Comparison of ENCODE assay signal across 9 cellular contexts in the genomic region with DNA sequence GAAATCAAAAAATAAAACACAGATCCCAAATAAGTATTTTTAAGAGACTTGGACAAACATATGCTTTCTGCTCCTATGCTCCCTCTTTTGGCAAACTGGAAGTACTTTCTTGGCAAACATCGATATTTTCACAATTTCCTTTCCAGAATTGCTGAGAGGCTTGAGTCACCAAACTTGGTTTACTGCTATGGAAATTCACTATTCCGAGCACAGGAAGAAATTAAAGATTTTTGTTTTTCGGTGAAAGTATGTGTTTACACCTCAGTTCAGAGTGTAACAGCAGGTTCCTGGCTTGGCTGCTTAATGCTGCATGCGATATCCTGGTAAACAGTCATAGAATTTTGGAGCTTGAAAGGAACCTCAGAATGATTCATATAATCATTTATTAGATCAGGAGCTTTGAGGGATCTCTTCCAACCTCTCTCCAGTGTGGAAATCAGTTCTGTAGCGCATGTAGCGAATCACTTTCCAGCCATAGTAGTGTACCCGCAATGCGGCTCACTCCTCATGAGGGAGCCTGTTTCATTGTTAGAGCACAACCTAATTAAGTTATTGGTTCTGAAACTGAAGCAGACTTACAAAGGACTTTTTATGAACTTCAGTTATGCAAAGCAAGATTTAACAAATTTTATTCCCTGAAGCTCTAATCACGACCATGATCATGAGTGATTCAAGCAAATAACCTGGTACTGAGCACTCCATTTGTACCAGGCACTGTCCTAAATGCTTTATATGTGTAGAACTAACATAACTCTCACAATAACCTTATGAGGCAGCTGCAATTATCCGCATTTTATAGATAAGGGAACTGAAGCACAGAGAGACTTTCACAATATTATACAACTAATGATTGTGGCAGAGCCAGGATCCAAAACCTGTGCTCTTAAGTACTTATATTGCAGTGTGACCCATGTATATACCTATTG. TPM values are rescaled to one million over a fixed set of nuclear protein-coding genes. Genes with fewer than 3 reads are reported as not detected.
A peak's percentile ranks its signal among the peaks of the same experiment; 100 is the strongest.
DNase-seq lines count a peak whose midpoint lies in the region; ATAC-seq and TF ChIP-seq lines count a peak whose summit lies in the region.
"Had no signal": no experiment of that assay in that cellular context is flagged by ENCODE, and none has a peak within 500 bp of the region (broad histone marks: within the 10 kb centered on the region; RNA-seq: fewer than 3 reads in every experiment).

No MANE protein-coding gene starts in this region.

- H2AFZ ChIP-seq in parathyroid adenoma: no peak overlapping the region

- no peaks in the 10 kb centered on the region for H3K9me3 Mint-ChIP-seq in activated T-helper 1 cell treated with anti-CD3 and anti-CD28 coated beads, Interleukin-12 subunit alpha, Interleukin-12 subunit beta, Interleukin-2, Interleukin-4 antibody, amounts not matched to agents 30 ng/mL and 10 ng/mL and 1 ng/mL, durations not matched to agents 14 hours and 24 hours and 36 hours
- H3K9me3 Mint-ChIP-seq: T-helper 1 cell treated with Interleukin-12 subunit alpha and Interleukin-12 subunit beta and Interleukin-4 antibody, amounts not matched to agents 30 μg/mL and 1 μg/mL, for 36 hours had no signal

- H3K9me3 ChIP-seq in HAP-1: no peaks in the 10 kb centered on the region
- H3K9me3 ChIP-seq in parathyroid adenoma (ENCODE audit: control insufficient read depth, low read length): no peaks in the 10 kb centered on the region

- in situ Hi-C loops in HAP-1 (cut with MboI; ENCODE audit: low sequenced_read_pairs): no loop called here

- no peaks in the 10 kb centered on the region for H3K36me3 Mint-ChIP-seq in activated T-helper 1 cell treated with anti-CD3 and anti-CD28 coated beads, Interleukin-12 subunit alpha, Interleukin-12 subunit beta, Interleukin-2, Interleukin-4 antibody, amounts not matched to agents 30 ng/mL and 10 ng/mL and 1 ng/mL, durations not matched to agents 14 hours and 24 hours and 36 hours (ENCODE audit: low read depth)

- no peaks in the 10 kb centered on the region for H3K36me3 ChIP-seq in HAP-1 (replicated peaks)
- H3K36me3 ChIP-seq in parathyroid adenoma (ENCODE audit: control insufficient read depth, insufficient read depth, low read length): no peaks in the 10 kb centered on the region

- peaks cover 35% of the 10 kb centered on the region for H3K4me1 ChIP-seq in HAP-1
- no peaks in the 10 kb centered on the region for H3K4me1 ChIP-seq in parathyroid adenoma

- CTCF ChIA-PET in RWPE1 (lab: Yijun Ruan, JAX): interaction anchor here (0.5 to 1.1 kb wide), 6 partner anchors 39 to 242 kb away, joined by 3 to 8 read pairs (median 4); no protein-coding TSS in a partner anchor

- H3K27me3 Mint-ChIP-seq in activated T-helper 1 cell treated with anti-CD3 and anti-CD28 coated beads, Interleukin-12 subunit alpha, Interleukin-12 subunit beta, Interleukin-2, Interleukin-4 antibody, amounts not matched to agents 30 ng/mL and 10 ng/mL and 1 ng/mL, durations not matched to agents 14 hours and 24 hours and 36 hours (ENCODE audit: insufficient read depth): peaks cover 7% of the 10 kb centered on the region

- H3K27ac ChIP-seq in RWPE1 (no peak overlapping the region), parathyroid adenoma (no peak overlapping the region)

- H3K4me3 ChIP-seq in HAP-1: no peak overlapping the region
- H3K4me3 ChIP-seq in fibroblast of pulmonary artery (replicated peaks; ENCODE audit: low read depth, low read length): peak overlapping the region; percentile 46
- no peak overlapping the region for H3K4me3 ChIP-seq in parathyroid adenoma (ENCODE audit: low read depth, low read length)

- POLR2A ChIA-PET in RWPE1 (lab: Yijun Ruan, JAX; ENCODE audit: low non-redundant PET): no interaction called here

- no peak for ATAC-seq in HG03571 (IDR thresholded peaks at IDR 0.05; ENCODE audit: unreplicated experiment)
- ATAC-seq in GM19397 (IDR thresholded peaks at IDR 0.05; ENCODE audit: unreplicated experiment): no peak
- ATAC-seq in HG03432 (IDR thresholded peaks at IDR 0.05; ENCODE audit: unreplicated experiment): no peak

- no peaks in the 10 kb centered on the region for H3K79me2 ChIP-seq in parathyroid adenoma

- no peaks in the 10 kb centered on the region for H3K4me1 Mint-ChIP-seq in activated T-helper 1 cell treated with anti-CD3 and anti-CD28 coated beads, Interleukin-12 subunit alpha, Interleukin-12 subunit beta, Interleukin-2, Interleukin-4 antibody, amounts not matched to agents 30 ng/mL and 10 ng/mL and 1 ng/mL, durations not matched to agents 14 hours and 24 hours and 36 hours (ENCODE audit: low read depth)

- TF ChIP-seq CTCF in RWPE1 (conservative IDR thresholded peaks at IDR 0.05; ENCODE audit: low read depth) (peak; percentile 76), fibroblast of pulmonary artery (IDR thresholded peaks at IDR 0.05; ENCODE audit: low read length, missing control alignments) (peak; percentile 80), parathyroid adenoma (IDR thresholded peaks at IDR 0.05) (peak; percentile 51)

- intact Hi-C loops in activated T-helper 1 cell treated with anti-CD3 and anti-CD28 coated beads, Interleukin-12 subunit alpha, Interleukin-12 subunit beta, Interleukin-2, Interleukin-4 antibody, amounts not matched to agents 30 ng/mL and 10 ng/mL and 1 ng/mL, durations not matched to agents 14 hours and 24 hours and 36 hours (cut with micrococcal nuclease): loop anchor here (1.0 kb wide), 1 partner anchor 124 kb away; no protein-coding TSS in a partner anchor

- peak; percentile 50 to 83 for DNase-seq in HAP-1 (ENCODE audit: low spot score in 2 of 2)
- DNase-seq in RWPE1 (ENCODE audit: low spot score): peak; percentile 68
- DNase-seq in fibroblast of pulmonary artery (ENCODE audit: low read depth): peak; percentile 92
- DNase-seq in activated T-helper 1 cell treated with anti-CD3 and anti-CD28 coated beads, Interleukin-12 subunit alpha, Interleukin-12 subunit beta, Interleukin-2, Interleukin-4 antibody, amounts not matched to agents 30 ng/mL and 10 ng/mL and 1 ng/mL, durations not matched to agents 14 hours and 24 hours and 36 hours (ENCODE audit: low spot score): no peak

- no peak overlapping the region for H3K9ac ChIP-seq in parathyroid adenoma

- no peak overlapping the region for H3K27ac Mint-ChIP-seq in activated T-helper 1 cell treated with anti-CD3 and anti-CD28 coated beads, Interleukin-12 subunit alpha, Interleukin-12 subunit beta, Interleukin-2, Interleukin-4 antibody, amounts not matched to agents 30 ng/mL and 10 ng/mL and 1 ng/mL, durations not matched to agents 14 hours and 24 hours and 36 hours
- H3K27ac Mint-ChIP-seq: T-helper 1 cell treated with Interleukin-12 subunit alpha and Interleukin-12 subunit beta and Interleukin-4 antibody, amounts not matched to agents 30 μg/mL and 1 μg/mL, for 36 hours had no signal

- H3K27me3 ChIP-seq in HAP-1 (ENCODE audit: low read depth) (no peaks in the 10 kb centered on the region), parathyroid adenoma (ENCODE audit: control insufficient read depth, insufficient read depth, low read length) (no peaks in the 10 kb centered on the region)

- H3K4me3 Mint-ChIP-seq in activated T-helper 1 cell treated with anti-CD3 and anti-CD28 coated beads, Interleukin-12 subunit alpha, Interleukin-12 subunit beta, Interleukin-2, Interleukin-4 antibody, amounts not matched to agents 30 ng/mL and 10 ng/mL and 1 ng/mL, durations not matched to agents 14 hours and 24 hours and 36 hours: no peak overlapping the region
- H3K4me3 Mint-ChIP-seq: T-helper 1 cell treated with Interleukin-12 subunit alpha and Interleukin-12 subunit beta and Interleukin-4 antibody, amounts not matched to agents 30 μg/mL and 1 μg/mL, for 36 hours had no signal

- no peak overlapping the region for H3K4me2 ChIP-seq in parathyroid adenoma (ENCODE audit: low read length)

RNA-seq across cellular contexts. Expression of gene ATP2A2, which starts 56.4 kb away (rescaled TPM):
- 208 and 211 TPM in 2 replicates for total RNA-seq in activated T-helper 1 cell treated with anti-CD3 and anti-CD28 coated beads, Interleukin-12 subunit alpha, Interleukin-12 subunit beta, Interleukin-2, Interleukin-4 antibody, amounts not matched to agents 30 ng/mL and 10 ng/mL and 1 ng/mL, durations not matched to agents 14 hours and 24 hours and 36 hours
